ENCODE assay signal across 10 cellular contexts in genomic region chr6:101257163-101257562, GRCh38.
"Had no signal": no experiment of that assay in that cellular context is flagged by ENCODE, and none has a peak within 500 bp of the region (broad histone marks: within the 10 kb centered on the region; RNA-seq: fewer than 3 reads in every experiment).

No MANE protein-coding gene starts in this region.

- H3K4me3 ChIP-seq: GM23248, GM23338 had no signal

- H3K4me2 ChIP-seq: GM23338 had no signal

- ATAC-seq: GM23338, HCT116 had no signal

- DNase-seq: GM23248, GOT3, H7, H9, HCEC 1CT, HFFc6 had no signal

- H3K9ac ChIP-seq: GM23248 had no signal

- H3K27ac ChIP-seq: GM23248 had no signal

- H2AFZ ChIP-seq: GM23248, GM23338 had no signal

- FAIRE-seq: H1, H54 had no signal
